In the genomic region with DNA sequence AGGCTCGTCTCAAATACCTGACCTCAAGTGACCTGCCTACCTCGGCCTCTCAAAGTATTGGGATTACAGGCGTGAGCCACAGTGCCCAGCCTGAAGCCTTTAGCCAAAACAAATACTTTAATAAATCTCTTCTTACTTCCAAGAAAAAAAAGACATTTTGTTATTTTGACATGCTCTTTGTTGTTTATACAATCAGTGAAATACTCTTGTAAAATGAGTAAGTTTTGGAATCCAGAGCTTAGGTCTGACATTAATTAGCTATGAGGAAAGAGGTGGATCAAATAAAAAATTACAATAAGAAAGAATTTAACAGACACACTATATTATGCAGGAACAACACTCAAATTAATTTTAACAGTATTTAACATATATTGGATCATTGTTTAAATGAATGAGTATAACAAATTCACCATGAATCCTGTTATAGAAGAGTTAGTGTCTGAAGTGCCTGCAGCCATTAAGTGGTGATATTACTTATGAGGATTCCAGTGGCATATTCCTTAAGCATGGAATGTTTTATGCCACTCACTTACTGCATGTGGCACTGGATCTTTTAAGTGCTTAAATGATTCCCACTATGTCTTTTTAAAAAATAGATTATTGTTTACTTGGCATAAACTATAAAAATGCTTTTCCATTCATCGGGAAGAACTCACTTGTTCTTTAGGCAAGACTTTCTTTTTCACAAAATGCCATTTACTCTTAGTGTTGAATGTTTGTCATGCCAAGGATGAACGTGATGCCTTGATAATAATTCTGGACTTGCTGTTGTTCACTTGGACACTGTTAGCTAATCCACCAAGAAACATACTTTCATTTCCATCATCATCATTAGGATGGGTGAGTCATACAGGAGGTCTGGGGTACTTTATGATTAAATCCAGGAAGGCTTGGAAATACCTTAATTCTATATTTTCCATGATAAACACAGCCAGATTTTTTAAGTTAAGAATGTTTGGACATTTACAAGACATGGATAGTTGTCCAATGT, we compare ENCODE assay signal across 25 cellular contexts.
"Had no signal": no experiment of that assay in that cellular context is flagged by ENCODE, and none has a peak within 500 bp of the region (broad histone marks: within the 10 kb centered on the region; RNA-seq: fewer than 3 reads in every experiment).

No MANE protein-coding gene starts in this region.

- H3K27me3 ChIP-seq: brain microvascular endothelial cell, left lung, right atrium auricular region had no signal

- H3K27ac ChIP-seq: brain microvascular endothelial cell, epithelial cell of prostate, left lung, right atrium auricular region had no signal

- H3K4me3 ChIP-seq: left lung, right atrium auricular region, smooth muscle cell had no signal

- H3K9me3 Mint-ChIP-seq: activated CD4-positive, alpha-beta T cell treated with anti-CD3 and anti-CD28 coated beads, Interleukin-2, amount 10 ng/mL, durations not matched to agents 24 days and 14 days had no signal

- H3K9me3 ChIP-seq: left lung, right atrium auricular region had no signal

- H3K4me3 Mint-ChIP-seq: activated CD4-positive, alpha-beta T cell treated with anti-CD3 and anti-CD28 coated beads, Interleukin-2, amount 10 ng/mL, durations not matched to agents 24 days and 14 days; activated CD8-positive, alpha-beta T cell treated with anti-CD3 and anti-CD28 coated beads, Interleukin-2, amount 10 ng/mL, durations not matched to agents 7 days and 5 days; activated T-cell treated with anti-CD3 and anti-CD28 coated beads, Interleukin-2, amount 50 U/mL, for 72 hours; central memory CD8-positive, alpha-beta T cell; natural killer cell treated with Interleukin-12 subunit alpha and Interleukin-12 subunit beta and Interleukin-15 and Interleukin-18, amount 100 ng/mL, for 72 hours; T-helper 2 cell treated with Interferon-gamma antibody and Interleukin-4, amounts not matched to agents 5 μg/mL and 100 μg/mL, for 36 hours had no signal

- H3K36me3 ChIP-seq: brain microvascular endothelial cell, left lung, right atrium auricular region had no signal

- H3K4me1 ChIP-seq: left lung, right atrium auricular region had no signal

- H3K4me1 Mint-ChIP-seq: activated CD4-positive, alpha-beta T cell treated with anti-CD3 and anti-CD28 coated beads, Interleukin-2, amount 10 ng/mL, durations not matched to agents 24 days and 14 days; central memory CD8-positive, alpha-beta T cell had no signal

- H3K36me3 Mint-ChIP-seq: activated naive CD4-positive, alpha-beta T cell treated with anti-CD3 and anti-CD28 coated beads, Interleukin-2, amount 50 U/mL, for 72 hours; natural killer cell treated with Interleukin-12 subunit alpha and Interleukin-12 subunit beta and Interleukin-15 and Interleukin-18, amount 100 ng/mL, for 72 hours had no signal

- ATAC-seq: activated CD8-positive, alpha-beta T cell treated with anti-CD3 and anti-CD28 coated beads, Interleukin-2, amount 10 ng/mL, durations not matched to agents 7 days and 5 days; activated naive CD4-positive, alpha-beta T cell treated with anti-CD3 and anti-CD28 coated beads, Interleukin-2, amount 50 U/mL, for 72 hours; activated T-cell treated with anti-CD3 and anti-CD28 coated beads, Interleukin-2, amount 50 U/mL, for 72 hours; left lung; natural killer cell treated with Interleukin-12 subunit alpha and Interleukin-12 subunit beta and Interleukin-15 and Interleukin-18, amount 100 ng/mL, for 72 hours had no signal

- DNase-seq: activated CD4-positive, alpha-beta T cell treated with anti-CD3 and anti-CD28 coated beads, Interleukin-2, amount 10 ng/mL, durations not matched to agents 24 days and 14 days; activated CD4-positive, CD25-positive, alpha-beta regulatory T cell; activated CD8-positive, alpha-beta memory T cell treated with anti-CD3 and anti-CD28 coated beads, Interleukin-2, amount 50 U/mL, for 48 hours; activated CD8-positive, alpha-beta T cell treated with anti-CD3 and anti-CD28 coated beads, Interleukin-2, amount 10 ng/mL, durations not matched to agents 7 days and 5 days; activated gamma-delta T cell; activated T-cell treated with anti-CD3 and anti-CD28 coated beads, Interleukin-2, amount 50 U/mL, for 72 hours; amygdala; brain microvascular endothelial cell; cortex of kidney; effector memory CD4-positive, alpha-beta T cell; hippocampal formation; kidney; left lung; mesenchymal stem cell; occipital lobe; stimulated activated CD4-positive, alpha-beta T cell treated with anti-CD3 and anti-CD28 coated beads, Interleukin-4, amount 100 ng/mL, for 4 hours; stimulated activated CD8-positive, alpha-beta memory T cell treated with anti-CD3 and anti-CD28 coated beads, Interleukin-4, amount 100 ng/mL, for 48 hours; stimulated activated naive CD4-positive, alpha-beta T cell treated with Interleukin-2 at 50 U/mL for 16 hours had no signal

- H3K4me2 ChIP-seq: smooth muscle cell had no signal

- H3K27ac Mint-ChIP-seq: activated CD4-positive, alpha-beta T cell treated with anti-CD3 and anti-CD28 coated beads, Interleukin-2, amount 10 ng/mL, durations not matched to agents 24 days and 14 days; activated CD8-positive, alpha-beta T cell treated with anti-CD3 and anti-CD28 coated beads, Interleukin-2, amount 10 ng/mL, durations not matched to agents 7 days and 5 days; activated naive CD4-positive, alpha-beta T cell treated with anti-CD3 and anti-CD28 coated beads, Interleukin-2, amount 50 U/mL, for 72 hours; activated T-cell treated with anti-CD3 and anti-CD28 coated beads, Interleukin-2, amount 50 U/mL, for 72 hours; natural killer cell treated with Interleukin-12 subunit alpha and Interleukin-12 subunit beta and Interleukin-15 and Interleukin-18, amount 100 ng/mL, for 72 hours; T-helper 2 cell treated with Interferon-gamma antibody and Interleukin-4, amounts not matched to agents 5 μg/mL and 100 μg/mL, for 36 hours had no signal

- H3K27me3 Mint-ChIP-seq: activated CD4-positive, alpha-beta T cell treated with anti-CD3 and anti-CD28 coated beads, Interleukin-2, amount 10 ng/mL, durations not matched to agents 24 days and 14 days; central memory CD8-positive, alpha-beta T cell; natural killer cell treated with Interleukin-12 subunit alpha and Interleukin-12 subunit beta and Interleukin-15 and Interleukin-18, amount 100 ng/mL, for 72 hours had no signal
